Comparison of ENCODE assay signal across 14 cellular contexts in the genomic region with DNA sequence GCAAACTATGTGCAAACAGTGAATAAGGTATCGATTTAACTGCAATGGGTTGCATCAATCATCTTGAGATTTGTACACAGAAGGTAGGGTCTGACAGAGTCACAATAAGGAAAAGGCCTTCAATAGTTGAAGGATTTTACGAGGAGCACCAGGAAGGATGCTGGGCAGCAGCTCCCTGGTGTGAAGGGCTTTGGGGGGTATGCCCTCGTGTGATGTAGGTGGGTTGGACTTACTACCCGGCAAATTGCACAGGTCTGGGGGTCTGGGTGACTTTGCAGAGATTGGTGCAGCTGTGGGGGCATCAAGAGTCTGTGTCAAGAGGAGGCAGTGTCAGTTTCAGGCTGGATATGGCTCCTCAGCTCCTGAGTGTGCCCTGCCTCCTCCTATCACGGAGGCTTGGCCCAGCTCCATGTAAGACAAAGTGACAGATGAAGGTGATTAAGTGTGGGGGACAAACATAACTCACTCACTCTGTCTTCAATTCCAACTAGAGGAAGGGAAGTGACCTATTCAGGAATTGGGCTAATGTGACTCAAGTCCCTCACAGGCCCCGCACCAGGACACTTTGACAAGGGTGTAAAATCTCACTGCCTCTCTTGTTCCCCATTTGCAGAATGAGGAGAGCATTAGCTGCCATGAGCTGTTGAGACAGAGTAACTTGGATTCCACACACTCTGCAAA.
DNase-seq lines count a peak whose midpoint lies in the region; TF ChIP-seq lines count a peak whose summit lies in the region.
"Had no signal": no experiment of that assay in that cellular context is flagged by ENCODE, and none has a peak within 500 bp of the region (broad histone marks: within the 10 kb centered on the region; RNA-seq: fewer than 3 reads in every experiment).

No MANE protein-coding gene starts in this region.

- TF ChIP-seq CTCF in WERI-Rb-1 (IDR thresholded peaks at IDR 0.05; ENCODE audit: low read depth, low read length): no peak
- no peak for TF ChIP-seq CTCF in esophagus muscularis mucosa (IDR thresholded peaks at IDR 0.05)

- H3K4me3 ChIP-seq in WERI-Rb-1 (ENCODE audit: low read depth, low read length): no peak overlapping the region
- no peak overlapping the region for H3K4me3 ChIP-seq in esophagus muscularis mucosa
- H3K4me3 ChIP-seq: BLaER1 treated with 17β-estradiol and CSF1 and Interleukin-3, amounts not matched to agents 10 nM and 100 nM; GM12878; GM23248 had no signal

- H3K36me3 ChIP-seq in WERI-Rb-1 (no peaks in the 10 kb centered on the region), esophagus muscularis mucosa (no peaks in the 10 kb centered on the region)
- H3K36me3 ChIP-seq: BLaER1 treated with 17β-estradiol and CSF1 and Interleukin-3, amounts not matched to agents 10 nM and 100 nM had no signal

- 81% methylated on average over 5 of the region's 6 CpGs for WGBS in esophagus muscularis mucosa

- H3K4me1 ChIP-seq in esophagus muscularis mucosa: peaks cover 5 to 27% (median 20%) of the 10 kb centered on the region in 4 donors
- H3K4me1 ChIP-seq: BLaER1 treated with 17β-estradiol and CSF1 and Interleukin-3, amounts not matched to agents 10 nM and 100 nM had no signal

- H3K27me3 ChIP-seq in WERI-Rb-1 (ENCODE audit: insufficient read depth, low read depth, severe bottlenecking) (no peaks in the 10 kb centered on the region), esophagus muscularis mucosa (no peaks in the 10 kb centered on the region)
- H3K27me3 ChIP-seq: BLaER1 treated with 17β-estradiol and CSF1 and Interleukin-3, amounts not matched to agents 10 nM and 100 nM had no signal

- CTCF ChIA-PET in HEK293T (lab: Yijun Ruan, JAX): no interaction called here

- H3K27ac ChIP-seq in WERI-Rb-1 (peak overlapping the region; percentile 92), esophagus muscularis mucosa (replicated peaks in 1 of 4) (no peak overlapping the region)
- H3K27ac ChIP-seq: BLaER1 treated with 17β-estradiol and CSF1 and Interleukin-3, amounts not matched to agents 10 nM and 100 nM; GM23248 had no signal

- DNase-seq in NCI-H82 (lab: John Stamatoyannopoulos, UW): peak; percentile 54
- DNase-seq in NCI-H82 treated with DMSO at 0.1 percent for 48 hours (lab: John Stamatoyannopoulos, UW; ENCODE audit: unreplicated experiment): no peak
- peak; percentile 41 for DNase-seq in WERI-Rb-1
- peak; percentile 84 for DNase-seq in esophagus muscularis mucosa (ENCODE audit: extremely low spot score)
- DNase-seq in SW 1271 (lab: John Stamatoyannopoulos, UW): no peak
- no peak for DNase-seq in activated CD4-positive, alpha-beta T cell treated with anti-CD3 and anti-CD28 coated beads, Interleukin-2, amount 50 U/mL, for 48 hours
- no peak for DNase-seq in HEK293T (ENCODE audit: extremely low spot score)
- DNase-seq: ACHN; CD4-positive, CD25-positive, alpha-beta regulatory T cell; DMS53; GM23248; H9 had no signal

- H3K9me3 ChIP-seq in WERI-Rb-1 (ENCODE audit: severe bottlenecking) (peaks cover 3% of the 10 kb centered on the region), esophagus muscularis mucosa (no peaks in the 10 kb centered on the region)

- no peak for TF ChIP-seq POLR2A in esophagus muscularis mucosa (IDR thresholded peaks at IDR 0.05; ENCODE audit: low read depth)

- intact Hi-C loops in esophagus muscularis mucosa (cut with DNase I): no loop called here

- POLR2A ChIA-PET in HEK293T (lab: Yijun Ruan, JAX): no interaction called here

- TF ChIP-seq EP300 in esophagus muscularis mucosa (IDR thresholded peaks at IDR 0.05): no peak

TF ChIP-seq in HEK293T, 16 proteins besides CTCF, POLR2A, EP300 and RAD21:
- TF ChIP-seq NFRKB (IDR thresholded peaks at IDR 0.05) (no peak), SUZ12 (IDR thresholded peaks at IDR 0.05) (no peak), CTBP1 (IDR thresholded peaks at IDR 0.05; ENCODE audit: borderline replicate concordance) (no peak), FOXA1 (IDR thresholded peaks at IDR 0.05) (no peak), SP1 (IDR thresholded peaks at IDR 0.05) (no peak), ARNT (IDR thresholded peaks at IDR 0.05) (no peak), TARDBP (IDR thresholded peaks at IDR 0.05) (no peak), ZNF384 (IDR thresholded peaks at IDR 0.05) (no peak)
TF ChIP-seq in HEK293T: peak in this region for 0.

Comparison
In these comparisons a context has a peak if more than half of its experiments do, and no peak if none do; other contexts are left out.
1. DNase-seq: peak in NCI-H82 (single experiment), WERI-Rb-1 (single experiment) and esophagus muscularis mucosa (single experiment); none in NCI-H82 treated with DMSO at 0.1 percent for 48 hours (single experiment), SW 1271 (0 of 2), activated CD4-positive, alpha-beta T cell treated with anti-CD3 and anti-CD28 coated beads, Interleukin-2, amount 50 U/mL, for 48 hours (0 of 2) and HEK293T (single experiment).